ENCODE assay signal across 8 cellular contexts in the genomic region with DNA sequence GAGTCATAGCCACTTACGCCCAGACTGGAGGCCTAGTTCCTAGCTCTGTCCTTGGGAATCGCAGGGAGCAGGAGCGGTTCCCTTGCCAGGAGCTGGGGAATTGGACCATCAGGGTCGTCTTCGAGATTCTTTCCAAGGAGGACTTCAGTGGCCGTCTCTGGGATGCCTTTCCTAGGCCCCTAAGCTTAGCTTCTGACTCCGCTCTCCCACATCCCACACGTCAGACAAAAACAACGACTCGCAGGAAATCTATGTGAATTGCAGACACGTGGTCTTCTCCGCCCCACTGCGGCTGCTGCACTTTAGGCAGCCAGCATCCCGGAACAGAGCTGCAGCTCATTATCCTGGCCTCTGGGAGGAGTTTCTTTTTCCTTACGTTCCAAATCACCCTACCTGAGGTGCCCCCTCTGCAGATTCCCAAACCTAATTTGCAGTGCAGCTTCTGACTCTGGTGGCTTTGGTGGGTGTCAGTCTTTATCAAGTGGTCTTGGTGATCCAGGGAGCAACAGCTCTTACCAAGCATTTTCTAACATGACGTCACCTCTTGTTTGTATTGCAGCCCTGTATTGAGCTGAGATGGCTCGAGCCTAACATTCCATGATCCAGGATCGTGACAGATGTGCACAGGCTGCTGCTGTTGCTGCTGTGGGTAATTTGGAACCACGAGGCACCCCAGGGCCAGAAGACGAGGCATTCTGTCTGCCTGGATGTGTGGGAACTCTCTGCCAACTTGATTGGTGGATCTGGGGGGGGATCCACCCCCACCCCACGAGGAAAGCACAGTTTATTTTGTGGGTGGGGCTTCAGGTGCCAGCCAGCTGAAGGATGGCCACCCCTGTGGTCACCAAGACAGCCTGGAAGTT. TPM values are rescaled to one million over a fixed set of nuclear protein-coding genes. Genes with fewer than 3 reads are reported as not detected.
A peak's percentile ranks its signal among the peaks of the same experiment; 100 is the strongest.
DNase-seq lines count a peak whose midpoint lies in the region; TF ChIP-seq lines count a peak whose summit lies in the region.

No MANE protein-coding gene starts in this region.

- H3K27ac ChIP-seq in AG04450 (ENCODE audit: low read depth, low read length) (peak overlapping the region; percentile 95), GM23248 (peak overlapping the region; percentile 90), uterus (peak overlapping the region; percentile 37 to 70)

- 0 out of 2 replicates have a peak, but pooled peaks have one; percentile 6 for TF ChIP-seq CTCF in AG04450 (IDR thresholded peaks at IDR 0.05; ENCODE audit: low read depth, low read length)
- peak; percentile 21 for TF ChIP-seq CTCF in fibroblast of pulmonary artery (IDR thresholded peaks at IDR 0.05; ENCODE audit: low read length, missing control alignments)
- peak; percentile 41 for TF ChIP-seq CTCF in neural crest cell (conservative IDR thresholded peaks at IDR 0.05)
- TF ChIP-seq CTCF in uterus (IDR thresholded peaks at IDR 0.05): no peak

- H3K36me3 Mint-ChIP-seq in neural crest cell (ENCODE audit: low read depth): peaks cover 2% of the 10 kb centered on the region

- peak overlapping the region; percentile 98 for H3K4me3 Mint-ChIP-seq in neural crest cell

- POLR2A ChIA-PET in AG04450 (lab: Yijun Ruan, JAX): interaction anchor here (0.7 to 1.3 kb wide), 6 partner anchors 12 to 393 kb away, joined by 3 to 5 read pairs (median 3); partner anchors contain the start of gene CFAP20

- H3K4me2 ChIP-seq in GM23248 (ENCODE audit: unreplicated experiment): peak overlapping the region; percentile 97

- no peaks in the 10 kb centered on the region for H3K9me2 ChIP-seq in GM23248 (ENCODE audit: insufficient read depth)

- H3K27me3 ChIP-seq in AG04450 (ENCODE audit: control insufficient read depth, insufficient read depth, low read length): no peaks in the 10 kb centered on the region
- H3K27me3 ChIP-seq in GM23248 (replicated peaks; ENCODE audit: insufficient read depth): no peaks in the 10 kb centered on the region
- H3K27me3 ChIP-seq in uterus: no peaks in the 10 kb centered on the region

- intact Hi-C loops in uterus (cut with DNase I; ENCODE audit: low total_unique reads): no loop called here
- intact Hi-C loops in posterior vena cava (cut with DNase I): no loop called here

- no peaks in the 10 kb centered on the region for H3K27me3 Mint-ChIP-seq in neural crest cell (ENCODE audit: low read depth)

- peak; percentile 71 for DNase-seq in AG04450 (ENCODE audit: low read depth, low spot score)
- DNase-seq in GM23248: peak; percentile 93
- DNase-seq in NOMO-1 treated with dmso at 0.1 percent for 144 hours (lab: John Stamatoyannopoulos, UW; ENCODE audit: unreplicated experiment): peak; percentile 58
- DNase-seq in activated T-helper 1 cell treated with Interleukin-2 at 50 U/mL for 16 hours (ENCODE audit: low read depth): peak; percentile 23
- peak; percentile 82 for DNase-seq in fibroblast of pulmonary artery (ENCODE audit: low read depth)
- DNase-seq in neural crest cell (ENCODE audit: low read depth, low spot score): no peak
- no peak for DNase-seq in uterus
- DNase-seq in posterior vena cava (ENCODE audit: low spot score): no peak

- peak overlapping the region; percentile 87 for H2AFZ ChIP-seq in GM23248

- peaks cover 33% of the 10 kb centered on the region for H3F3A ChIP-seq in GM23248 (ENCODE audit: insufficient read depth)

- H3K4me1 Mint-ChIP-seq in neural crest cell: peaks cover 23% of the 10 kb centered on the region

- H3K9me3 ChIP-seq in AG04450 (ENCODE audit: control insufficient read depth, insufficient read depth, low read length) (peaks cover 3% of the 10 kb centered on the region; the same call in 1 of the 2 replicates), GM23248 (ENCODE audit: low read depth) (no peaks in the 10 kb centered on the region), uterus (no peaks in the 10 kb centered on the region)

- CTCF ChIA-PET in AG04450 (lab: Charles Lee): interaction anchor here (0.9 to 2.9 kb wide), 8 partner anchors 20 to 274 kb away, joined by 3 to 17 read pairs (median 6); partner anchors contain the start of gene POLR2C

- in situ Hi-C loops in GM23248 (cut with MboI): no loop called here

- 1 to 5% methylated on average over 21 of the region's 21 CpGs for WGBS in GM23248 (ENCODE audit: low coverage in 1 of 2, low lambda C conversion rate in 2 of 2, missing lambda C conversion rate in 2 of 2), 2 experiments

- peak overlapping the region; percentile 95 for H3K27ac Mint-ChIP-seq in neural crest cell (ENCODE audit: unreplicated experiment)

- H3K79me2 ChIP-seq in GM23248 (ENCODE audit: insufficient read depth): peaks cover 17% of the 10 kb centered on the region; the same call in 1 of the 2 replicates

- H3K4me1 ChIP-seq in GM23248 (ENCODE audit: insufficient read depth): peaks cover 22% of the 10 kb centered on the region
- peaks cover 0 to 11% of the 10 kb centered on the region in 2 donors for H3K4me1 ChIP-seq in uterus

- H4K20me1 ChIP-seq in GM23248 (ENCODE audit: insufficient read depth): no peaks in the 10 kb centered on the region

- H3K9me3 Mint-ChIP-seq in neural crest cell: peaks cover 2% of the 10 kb centered on the region

- H3K36me3 ChIP-seq in GM23248 (ENCODE audit: low read depth) (no peaks in the 10 kb centered on the region), uterus (no peaks in the 10 kb centered on the region)

- peak overlapping the region; percentile 94 for H3K9ac ChIP-seq in GM23248

- no peak for TF ChIP-seq POLR2A in uterus (IDR thresholded peaks at IDR 0.05)

- H3K4me3 ChIP-seq in AG04450 (ENCODE audit: low read depth, low read length) (peak overlapping the region; percentile 94), GM23248 (peak overlapping the region; percentile 79), fibroblast of pulmonary artery (replicated peaks; ENCODE audit: low read depth, low read length) (peak overlapping the region; percentile 88), uterus (peak overlapping the region; percentile 69 to 70)

RNA-seq across cellular contexts. Expression of gene KATNB1, which starts 1.1 kb away (rescaled TPM):
- 10.7 and 15.1 TPM in 2 replicates for polyA plus RNA-seq in AG04450 (2011; rRNA removed)
- polyA minus RNA-seq in AG04450 (2011; rRNA and poly(A)+ RNA removed): 14.8 and 15.0 TPM in 2 replicates
- total RNA-seq in GM23248 (2014; rRNA removed; shearing (Covaris generic)): 20.2 and 27.9 TPM in 2 replicates
- polyA plus RNA-seq in GM23248 (2016; fragmentation: Nextera tagmentation; extraction: Ambion mirVana): 18.1 and 19.3 TPM in 2 replicates
- 42.1 and 47.4 TPM in 2 replicates for total RNA-seq in neural crest cell
- total RNA-seq in uterus: 10 to 100 TPM; 13.3 to 27.4 (median 18.1) TPM
- 10 to 100 TPM in 1 of 2 donors, 1 to 10 TPM in 1; 9.1 to 12.8 TPM for total RNA-seq in posterior vena cava

RNA-seq across cellular contexts. Expression of gene DRC7, which starts 42.0 kb away (rescaled TPM):
- polyA plus RNA-seq in AG04450 (2011; rRNA removed): not detected in 2 replicates
- not detected in 2 replicates for polyA minus RNA-seq in AG04450 (2011; rRNA and poly(A)+ RNA removed)
- not detected in 2 replicates for total RNA-seq in GM23248 (2014; rRNA removed; shearing (Covaris generic))
- not detected in 2 replicates for polyA plus RNA-seq in GM23248 (2016; fragmentation: Nextera tagmentation; extraction: Ambion mirVana)
- 0.16 and 0.32 TPM in 2 replicates for total RNA-seq in neural crest cell
- 1 to 10 TPM in 1 of 4 donors, under 1 TPM in 1, not detected in 2; 0.18 to 5.4 TPM for total RNA-seq in uterus
- not detected for total RNA-seq in posterior vena cava

Comparison
In these comparisons a context has a peak if more than half of its experiments do, and no peak if none do; other contexts are left out.
1. DNase-seq: peak in AG04450 (single experiment), GM23248 (single experiment), NOMO-1 treated with dmso at 0.1 percent for 144 hours (single experiment), activated T-helper 1 cell treated with Interleukin-2 at 50 U/mL for 16 hours (single experiment) and fibroblast of pulmonary artery (single experiment); none in neural crest cell (single experiment), uterus (0 of 2) and posterior vena cava (single experiment).
2. CTCF ChIP-seq: peak in AG04450 (single experiment), fibroblast of pulmonary artery (single experiment) and neural crest cell (single experiment); none in uterus (0 of 4).
3. Peak in every context shown above with its lines, with median percentiles within 50 percentile points of each other: H3K27ac ChIP-seq and H3K4me3 ChIP-seq.